ENCODE assay signal across 23 cellular contexts in genomic region chr14:101241807-101242278, GRCh38.
DNase-seq lines count a peak whose midpoint lies in the region; ATAC-seq and TF ChIP-seq lines count a peak whose summit lies in the region.
"Had no signal": no experiment of that assay in that cellular context is flagged by ENCODE, and none has a peak within 500 bp of the region (broad histone marks: within the 10 kb centered on the region; RNA-seq: fewer than 3 reads in every experiment).

No MANE protein-coding gene starts in this region.

- H3K9me3 ChIP-seq in PC-9 (ENCODE audit: insufficient read depth, low read depth) (no peaks in the 10 kb centered on the region), endodermal cell (ENCODE audit: control insufficient read depth, low read length) (peaks cover 8% of the 10 kb centered on the region), trophoblast cell (ENCODE audit: insufficient read depth, low read depth, low read length) (no peaks in the 10 kb centered on the region), upper lobe of right lung (no peaks in the 10 kb centered on the region)
- H3K9me3 ChIP-seq: suprapubic skin, uterus had no signal

- no peak overlapping the region for H3K18ac ChIP-seq in trophoblast cell (ENCODE audit: low read length)

- H2AFZ ChIP-seq in PC-9 = no peak overlapping the region
- H2AFZ ChIP-seq in trophoblast cell (ENCODE audit: insufficient read depth, low read length, poor library complexity) = no peak overlapping the region

- TF ChIP-seq CTCF in PC-9 (conservative IDR thresholded peaks at IDR 0.05) (no peak), endodermal cell (conservative IDR thresholded peaks at IDR 0.05) (no peak), upper lobe of right lung (IDR thresholded peaks at IDR 0.05) (no peak)

- peak overlapping the region; percentile 80 for H3K4me2 ChIP-seq in PC-9
- no peak overlapping the region for H3K4me2 ChIP-seq in trophoblast cell (ENCODE audit: low read length)

- H3K4me1 ChIP-seq in PC-9 (replicated peaks; ENCODE audit: insufficient read depth) (peaks cover 26% of the 10 kb centered on the region), endodermal cell (ENCODE audit: control insufficient read depth, insufficient read depth, low read length) (no peaks in the 10 kb centered on the region), trophoblast cell (ENCODE audit: control insufficient read depth in 1 of 2, insufficient read depth in 2 of 2, low read length in 2 of 2) (peaks cover 2 to 3% of the 10 kb centered on the region in 2 experiments), upper lobe of right lung (no peaks in the 10 kb centered on the region)
- H3K4me1 ChIP-seq: suprapubic skin, uterus had no signal

- H3K27ac ChIP-seq in PC-9 = peak overlapping the region; percentile 77
- no peak overlapping the region for H3K27ac ChIP-seq in endodermal cell (ENCODE audit: low read depth, low read length)
- no peak overlapping the region for H3K27ac ChIP-seq in trophoblast cell (ENCODE audit: low read depth, low read length)
- no peak overlapping the region for H3K27ac ChIP-seq in upper lobe of right lung
- H3K27ac ChIP-seq: C4-2B, HL-60, suprapubic skin, uterus had no signal

- peaks cover 23% of the 10 kb centered on the region; the same call in 1 of the 2 replicates for H3F3A ChIP-seq in PC-9 (ENCODE audit: insufficient read depth, low read depth)

- no peak overlapping the region for H3K9ac ChIP-seq in endodermal cell (ENCODE audit: extremely low read depth, low read length, poor library complexity, severe bottlenecking)
- no peak overlapping the region for H3K9ac ChIP-seq in trophoblast cell (ENCODE audit: low read length)

- H4K8ac ChIP-seq in trophoblast cell (ENCODE audit: low read depth, low read length) = no peak overlapping the region

- H4K91ac ChIP-seq in trophoblast cell (ENCODE audit: low read depth, low read length) = no peak overlapping the region

- no peaks in the 10 kb centered on the region for H3K79me2 ChIP-seq in PC-9 (ENCODE audit: low read depth)
- H3K79me2 ChIP-seq in trophoblast cell (ENCODE audit: control insufficient read depth, insufficient read depth, low read length, poor library complexity) = no peaks in the 10 kb centered on the region

- H2BK5ac ChIP-seq in trophoblast cell (ENCODE audit: low read depth, low read length, poor library complexity) = no peak overlapping the region

- H2BK120ac ChIP-seq in trophoblast cell (ENCODE audit: insufficient read depth, low read length, poor library complexity) = no peak overlapping the region

- H3K9me2 ChIP-seq in PC-9 (ENCODE audit: insufficient read depth) = no peaks in the 10 kb centered on the region

- CTCF ChIA-PET in PC-9 (lab: Charles Lee) = no interaction called here

- H4K12ac ChIP-seq in trophoblast cell (ENCODE audit: low read depth, low read length) = no peak overlapping the region

- H3K4me3 Mint-ChIP-seq in endodermal cell = no peak overlapping the region
- H3K4me3 Mint-ChIP-seq: naive thymus-derived CD8-positive, alpha-beta T cell; stimulated activated effector memory CD8-positive, alpha-beta T cell treated with anti-CD3 and anti-CD28 coated beads, Interleukin-12 subunit alpha, Interleukin-12 subunit beta, amount 100 ng/mL, for 72 hours had no signal

- no TSS peak for BruUV-seq in PC-9 (replicated peaks; lab: Mats Ljungman, UMichigan)

- no peak overlapping the region for H3K27ac Mint-ChIP-seq in endodermal cell
- H3K27ac Mint-ChIP-seq: stimulated activated effector memory CD8-positive, alpha-beta T cell treated with anti-CD3 and anti-CD28 coated beads, Interleukin-12 subunit alpha, Interleukin-12 subunit beta, amount 100 ng/mL, for 72 hours had no signal

- H3K27me3 Mint-ChIP-seq in endodermal cell (ENCODE audit: insufficient read depth) = peaks cover 2% of the 10 kb centered on the region

- peak; percentile 57 for DNase-seq in ELF-1 (ENCODE audit: low read depth, low spot score)
- DNase-seq in PC-9 = peak in 1 of 2 experiments; percentile 72
- peak; percentile 69 for DNase-seq in endodermal cell
- peak; percentile 44 to 70 for DNase-seq in trophoblast cell
- no peak for DNase-seq in upper lobe of right lung
- no peak for DNase-seq in T-helper 9 cell
- DNase-seq: activated naive CD4-positive, alpha-beta T cell treated with anti-CD3 and anti-CD28 coated beads, Interleukin-2, amount 50 U/mL, for 16 hours; GOT3; left cardiac atrium; NCI-H1694; NCI-H2171 treated with DMSO at 0.1 percent for 48 hours; NCI-H526 treated with DMSO at 0.1 percent for 48 hours; retina; SHP77; stimulated activated CD4-positive, alpha-beta T cell treated with anti-CD3 and anti-CD28 coated beads, Interleukin-2, amount 100 ng/mL, for 48 hours; T1000; uterus had no signal

- no peak overlapping the region for H2BK12ac ChIP-seq in trophoblast cell (ENCODE audit: low read length)

- H3K4me3 ChIP-seq in PC-9 = no peak overlapping the region; the same call in 1 of the 2 replicates
- H3K4me3 ChIP-seq in endodermal cell (ENCODE audit: low read length) = no peak overlapping the region
- no peak overlapping the region for H3K4me3 ChIP-seq in trophoblast cell (ENCODE audit: low read depth, low read length)
- H3K4me3 ChIP-seq in upper lobe of right lung = no peak overlapping the region
- H3K4me3 ChIP-seq: suprapubic skin, uterus had no signal

- POLR2A ChIA-PET in PC-9 (lab: Charles Lee; ENCODE audit: unreplicated experiment) = no interaction called here

- intact Hi-C loops in PC-9 (cut with micrococcal nuclease; ENCODE audit: unreplicated experiment) (no loop called here), upper lobe of right lung (cut with DNase I) (no loop called here)

- no peaks in the 10 kb centered on the region for H3K27me3 ChIP-seq in PC-9 (ENCODE audit: insufficient read depth, low read depth)
- no peaks in the 10 kb centered on the region for H3K27me3 ChIP-seq in endodermal cell (ENCODE audit: control insufficient read depth, insufficient read depth, low read length, poor library complexity, severe bottlenecking)
- H3K27me3 ChIP-seq in trophoblast cell (ENCODE audit: insufficient read depth, low read length) = no peaks in the 10 kb centered on the region
- no peaks in the 10 kb centered on the region for H3K27me3 ChIP-seq in upper lobe of right lung
- H3K27me3 ChIP-seq: uterus had no signal

- no peaks in the 10 kb centered on the region for H4K20me1 ChIP-seq in PC-9 (ENCODE audit: insufficient read depth)

- H3K36me3 ChIP-seq in PC-9 (ENCODE audit: low read depth) (no peaks in the 10 kb centered on the region), endodermal cell (ENCODE audit: control insufficient read depth, insufficient read depth, low read length) (no peaks in the 10 kb centered on the region), trophoblast cell (ENCODE audit: control insufficient read depth in 1 of 2, insufficient read depth in 2 of 2, low read length in 2 of 2) (no peaks in the 10 kb centered on the region), upper lobe of right lung (no peaks in the 10 kb centered on the region)
- H3K36me3 ChIP-seq: suprapubic skin, uterus had no signal

- no peaks in the 10 kb centered on the region for H3K79me1 ChIP-seq in trophoblast cell (ENCODE audit: low read length)

- no peak overlapping the region for H2AK5ac ChIP-seq in trophoblast cell (ENCODE audit: low read length)

- no peak overlapping the region for H3K14ac ChIP-seq in trophoblast cell (ENCODE audit: low read length)

- no peak overlapping the region for H3K4ac ChIP-seq in trophoblast cell (ENCODE audit: low read depth, low read length)

- ATAC-seq in upper lobe of right lung (no peak), GM19023 (IDR thresholded peaks at IDR 0.05; ENCODE audit: unreplicated experiment) (no peak)
- ATAC-seq: left cardiac atrium; naive thymus-derived CD8-positive, alpha-beta T cell; stimulated activated effector memory CD8-positive, alpha-beta T cell treated with anti-CD3 and anti-CD28 coated beads, Interleukin-12 subunit alpha, Interleukin-12 subunit beta, amount 100 ng/mL, for 72 hours had no signal

- H3K9me3 Mint-ChIP-seq in endodermal cell = peaks cover 10% of the 10 kb centered on the region

- 72 to 83% methylated on average over 5 to 10 of the region's 10 CpGs for WGBS in endodermal cell (ENCODE audit: insufficient coverage in 1 of 2, insufficient read length in 1 of 2), 2 experiments
- no CpG with 5 or more reads among the region's 10 CpGs for WGBS in trophoblast cell (ENCODE audit: extremely low coverage, insufficient coverage, insufficient read length)

- no peak overlapping the region for H3K23ac ChIP-seq in trophoblast cell (ENCODE audit: low read length)

- peaks cover 10% of the 10 kb centered on the region for H3K4me1 Mint-ChIP-seq in endodermal cell
- H3K4me1 Mint-ChIP-seq: stimulated activated effector memory CD8-positive, alpha-beta T cell treated with anti-CD3 and anti-CD28 coated beads, Interleukin-12 subunit alpha, Interleukin-12 subunit beta, amount 100 ng/mL, for 72 hours had no signal

- H3K36me3 Mint-ChIP-seq in endodermal cell (ENCODE audit: low read depth) = no peaks in the 10 kb centered on the region
- H3K36me3 Mint-ChIP-seq: stimulated activated effector memory CD8-positive, alpha-beta T cell treated with anti-CD3 and anti-CD28 coated beads, Interleukin-12 subunit alpha, Interleukin-12 subunit beta, amount 100 ng/mL, for 72 hours had no signal

Comparison
In these comparisons a context has a peak if more than half of its experiments do, and no peak if none do; other contexts are left out.
1. DNase-seq: peak in ELF-1 (single experiment), endodermal cell (single experiment) and trophoblast cell (2 of 2); none in upper lobe of right lung (single experiment) and T-helper 9 cell (single experiment).